Comparison of ENCODE assay signal across 27 cellular contexts in genomic region chr16:85695196-85696128, GRCh38. TPM values are rescaled to one million over a fixed set of nuclear protein-coding genes. Genes with fewer than 3 reads are reported as not detected.
"Had no signal": no experiment of that assay in that cellular context is flagged by ENCODE, and none has a peak within 500 bp of the region (broad histone marks: within the 10 kb centered on the region; RNA-seq: fewer than 3 reads in every experiment).

No MANE protein-coding gene starts in this region.

- FAIRE-seq: frontal cortex had no signal

- H3K36me3 ChIP-seq: ascending aorta, breast epithelium, cardiac muscle cell had no signal

- H3K27ac ChIP-seq: ascending aorta, breast epithelium, cardiac muscle cell, coronary artery, VCaP had no signal

- H3K9me3 ChIP-seq: ascending aorta, breast epithelium had no signal

- H3K4me3 ChIP-seq: ascending aorta, breast epithelium, cardiac muscle cell, coronary artery, dorsolateral prefrontal cortex had no signal

- ATAC-seq: activated naive CD4-positive, alpha-beta T cell treated with anti-CD3 and anti-CD28 coated beads, Interleukin-2, amount 50 U/mL, for 72 hours; activated T-cell treated with anti-CD3 and anti-CD28 coated beads, Interleukin-2, amount 50 U/mL, for 72 hours; WTC11 had no signal

- DNase-seq: activated CD4-positive, alpha-beta memory T cell treated with anti-CD3 and anti-CD28 coated beads, Interleukin-2, amount 10 ng/mL, durations not matched to agents 7 days and 5 days; activated CD4-positive, alpha-beta T cell treated with anti-CD3 and anti-CD28 coated beads for 1 hour; activated CD4-positive, alpha-beta T cell treated with anti-CD3 and anti-CD28 coated beads for 4 hours; activated CD4-positive, alpha-beta T cell treated with anti-CD3 and anti-CD28 coated beads, Interleukin-2, amount 10 ng/mL, durations not matched to agents 7 days and 5 days; activated CD4-positive, alpha-beta T cell treated with anti-CD3 and anti-CD28 coated beads, Interleukin-2, amount 50 U/mL, for 4 hours; activated CD8-positive, alpha-beta memory T cell treated with anti-CD3 and anti-CD28 coated beads, Interleukin-2, amount 50 U/mL, for 48 hours; activated gamma-delta T cell; activated naive CD4-positive, alpha-beta T cell; activated naive CD4-positive, alpha-beta T cell treated with anti-CD3 and anti-CD28 coated beads, Interleukin-2, amount 10 ng/mL, durations not matched to agents 7 days and 5 days; activated naive CD8-positive, alpha-beta T cell treated with anti-CD3 and anti-CD28 coated beads, Interleukin-2, amount 10 ng/mL, durations not matched to agents 7 days and 5 days; activated T-cell treated with anti-CD3 and anti-CD28 coated beads for 4 hours; activated T-cell treated with anti-CD3 and anti-CD28 coated beads, Interleukin-2, amount 50 U/mL, for 24 hours; activated T-cell treated with anti-CD3 and anti-CD28 coated beads, Interleukin-2, amount 50 U/mL, for 72 hours; dorsolateral prefrontal cortex; effector memory CD4-positive, alpha-beta T cell; endodermal cell; foreskin fibroblast; head of caudate nucleus; hippocampal formation had no signal

- H3K4me1 ChIP-seq: ascending aorta, breast epithelium had no signal

RNA-seq across cellular contexts. Expression of gene GINS2, which starts 6.7 kb away (rescaled TPM):
- total RNA-seq: ascending aorta had no signal

RNA-seq across cellular contexts. Expression of gene C16orf74, which starts 55.4 kb away (rescaled TPM):
- total RNA-seq: ascending aorta had no signal
